ENCODE assay signal across 1 cellular context in the genomic region with DNA sequence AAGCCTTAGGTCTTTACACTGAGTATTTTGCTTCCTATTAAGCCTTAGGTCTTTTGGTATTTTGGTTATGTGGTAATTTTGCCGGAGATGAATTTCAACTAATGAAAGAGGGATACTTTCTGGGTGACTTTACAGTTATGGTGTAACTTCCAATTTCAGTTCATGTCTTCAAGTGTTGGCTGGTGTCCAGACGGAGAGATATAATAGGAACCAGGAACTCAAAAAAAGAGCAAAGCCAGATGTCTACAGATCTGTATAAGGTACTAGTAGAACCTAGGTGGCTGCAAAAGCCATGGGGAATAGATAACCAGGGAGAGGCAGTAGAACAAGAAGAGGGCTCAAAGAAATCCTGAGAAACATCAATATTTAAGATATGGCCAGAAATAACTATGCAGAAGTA.
TF ChIP-seq lines count a peak whose summit lies in the region.

No MANE protein-coding gene starts in this region.

TF ChIP-seq in SK-N-SH treated with all-trans-retinoic acid at 6 μM for 48 hours, 23 proteins besides CTCF, POLR2A, EP300 and RAD21 (continued from another document):
- TF ChIP-seq, protein P1, sequence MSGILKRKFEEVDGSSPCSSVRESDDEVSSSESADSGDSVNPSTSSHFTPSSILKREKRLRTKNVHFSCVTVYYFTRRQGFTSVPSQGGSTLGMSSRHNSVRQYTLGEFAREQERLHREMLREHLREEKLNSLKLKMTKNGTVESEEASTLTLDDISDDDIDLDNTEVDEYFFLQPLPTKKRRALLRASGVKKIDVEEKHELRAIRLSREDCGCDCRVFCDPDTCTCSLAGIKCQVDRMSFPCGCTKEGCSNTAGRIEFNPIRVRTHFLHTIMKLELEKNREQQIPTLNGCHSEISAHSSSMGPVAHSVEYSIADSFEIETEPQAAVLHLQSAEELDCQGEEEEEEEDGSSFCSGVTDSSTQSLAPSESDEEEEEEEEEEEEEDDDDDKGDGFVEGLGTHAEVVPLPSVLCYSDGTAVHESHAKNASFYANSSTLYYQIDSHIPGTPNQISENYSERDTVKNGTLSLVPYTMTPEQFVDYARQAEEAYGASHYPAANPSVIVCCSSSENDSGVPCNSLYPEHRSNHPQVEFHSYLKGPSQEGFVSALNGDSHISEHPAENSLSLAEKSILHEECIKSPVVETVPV (CRISPR knock-in tag; IDR thresholded peaks at IDR 0.05), result no peak
- TF ChIP-seq ZNF70 (CRISPR knock-in tag; IDR thresholded peaks at IDR 0.05) (no peak), OSR1 (CRISPR knock-in tag; IDR thresholded peaks at IDR 0.05) (no peak), ZC3H10 (CRISPR knock-in tag; IDR thresholded peaks at IDR 0.05) (no peak), BACH2 (CRISPR knock-in tag; IDR thresholded peaks at IDR 0.05; ENCODE audit: borderline replicate concordance) (no peak), TCF4 (CRISPR knock-in tag; IDR thresholded peaks at IDR 0.05; ENCODE audit: borderline replicate concordance) (no peak), CSDC2 (CRISPR knock-in tag; IDR thresholded peaks at IDR 0.05) (no peak)
- TF ChIP-seq, protein P2, sequence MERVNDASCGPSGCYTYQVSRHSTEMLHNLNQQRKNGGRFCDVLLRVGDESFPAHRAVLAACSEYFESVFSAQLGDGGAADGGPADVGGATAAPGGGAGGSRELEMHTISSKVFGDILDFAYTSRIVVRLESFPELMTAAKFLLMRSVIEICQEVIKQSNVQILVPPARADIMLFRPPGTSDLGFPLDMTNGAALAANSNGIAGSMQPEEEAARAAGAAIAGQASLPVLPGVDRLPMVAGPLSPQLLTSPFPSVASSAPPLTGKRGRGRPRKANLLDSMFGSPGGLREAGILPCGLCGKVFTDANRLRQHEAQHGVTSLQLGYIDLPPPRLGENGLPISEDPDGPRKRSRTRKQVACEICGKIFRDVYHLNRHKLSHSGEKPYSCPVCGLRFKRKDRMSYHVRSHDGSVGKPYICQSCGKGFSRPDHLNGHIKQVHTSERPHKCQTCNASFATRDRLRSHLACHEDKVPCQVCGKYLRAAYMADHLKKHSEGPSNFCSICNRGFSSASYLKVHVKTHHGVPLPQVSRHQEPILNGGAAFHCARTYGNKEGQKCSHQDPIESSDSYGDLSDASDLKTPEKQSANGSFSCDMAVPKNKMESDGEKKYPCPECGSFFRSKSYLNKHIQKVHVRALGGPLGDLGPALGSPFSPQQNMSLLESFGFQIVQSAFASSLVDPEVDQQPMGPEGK (CRISPR knock-in tag; IDR thresholded peaks at IDR 0.05; ENCODE audit: borderline replicate concordance), result no peak
TF ChIP-seq in SK-N-SH treated with all-trans-retinoic acid at 6 μM for 48 hours: peak in this region for 0.
